Comparison of ENCODE assay signal across 8 cellular contexts in genomic region chr3:47420511-47421484, GRCh38. TPM values are rescaled to one million over a fixed set of nuclear protein-coding genes. Genes with fewer than 3 reads are reported as not detected.
DNase-seq lines count a peak whose midpoint lies in the region; ATAC-seq lines count a peak whose summit lies in the region.

No MANE protein-coding gene starts in this region.

- DNase-seq in SHP77 (lab: John Stamatoyannopoulos, UW), result peak; percentile 56 to 78
- no peak for DNase-seq in SHP77 treated with DMSO at 0.1 percent for 48 hours (lab: John Stamatoyannopoulos, UW)
- peak; percentile 68 for DNase-seq in NCI-H345 (lab: John Stamatoyannopoulos, UW)
- peak; percentile 95 for DNase-seq in activated CD4-positive, alpha-beta T cell treated with anti-CD3 and anti-CD28 coated beads for 36 hours
- DNase-seq in left lobe of liver (ENCODE audit: low spot score), result peak; percentile 86
- peak; percentile 81 for DNase-seq in stimulated activated CD4-positive, alpha-beta T cell treated with anti-CD3 and anti-CD28 coated beads, Interleukin-2, amount 100 ng/mL, for 4 hours (ENCODE audit: low read depth)

- H3K27ac ChIP-seq in cingulate gyrus (ENCODE audit: low read depth, low read length), result peak overlapping the region; percentile 63

- CTCF ChIA-PET in activated CD4-positive, alpha-beta T cell treated with anti-CD3 and anti-CD28 coated beads for 36 hours (lab: Charles Lee), result interaction anchor here (0.6 to 6.7 kb wide), 28 partner anchors 9 to 1549 kb away, joined by 3 to 83 read pairs (median 3); partner anchors contain the start of genes PTPN23, SCAP and SETD2

- peaks cover 16% of the 10 kb centered on the region for H3K36me3 Mint-ChIP-seq in activated CD4-positive, alpha-beta T cell treated with anti-CD3 and anti-CD28 coated beads for 36 hours (ENCODE audit: low read depth)

- peaks cover 10% of the 10 kb centered on the region for H3K4me1 Mint-ChIP-seq in activated CD4-positive, alpha-beta T cell treated with anti-CD3 and anti-CD28 coated beads for 36 hours

- H3K4me3 Mint-ChIP-seq in activated CD4-positive, alpha-beta T cell treated with anti-CD3 and anti-CD28 coated beads for 36 hours, result peak overlapping the region; percentile 17

- ATAC-seq in HG03103 (IDR thresholded peaks at IDR 0.05; ENCODE audit: low read depth, unreplicated experiment) (peak; percentile 49), left lobe of liver (peak; percentile 63)
- ATAC-seq in activated CD4-positive, alpha-beta T cell treated with anti-CD3 and anti-CD28 coated beads for 36 hours, result peak; percentile 97

- no peaks in the 10 kb centered on the region for H3K27me3 Mint-ChIP-seq in activated CD4-positive, alpha-beta T cell treated with anti-CD3 and anti-CD28 coated beads for 36 hours

- POLR2A ChIA-PET in activated CD4-positive, alpha-beta T cell treated with anti-CD3 and anti-CD28 coated beads for 36 hours (lab: Charles Lee), result interaction anchor here (0.6 to 1.3 kb wide), 3 partner anchors 21 to 55 kb away, joined by 3 to 7 read pairs (median 4); partner anchors contain the start of genes PTPN23 and SCAP

- intact Hi-C loops in activated CD4-positive, alpha-beta T cell treated with anti-CD3 and anti-CD28 coated beads for 36 hours (cut with DNase I, micrococcal nuclease), result loop anchor here (1.0 to 5.0 kb wide), 9 partner anchors 40 to 383 kb away; partner anchors contain the start of genes ELP6 (in 2 of the 2), DHX30 (in 1 of the 2), SCAP (in 1 of the 2) and SMARCC1 (in 1 of the 2)

- H3K9me3 Mint-ChIP-seq in activated CD4-positive, alpha-beta T cell treated with anti-CD3 and anti-CD28 coated beads for 36 hours (ENCODE audit: low read depth), result no peaks in the 10 kb centered on the region

- H3K27ac Mint-ChIP-seq in activated CD4-positive, alpha-beta T cell treated with anti-CD3 and anti-CD28 coated beads for 36 hours, result peak overlapping the region; percentile 99

RNA-seq across cellular contexts. Expression of gene PTPN23, which starts 40.0 kb away (rescaled TPM):
- total RNA-seq in activated CD4-positive, alpha-beta T cell treated with anti-CD3 and anti-CD28 coated beads for 36 hours, result 10 to 100 TPM; 25.9 to 29.4 TPM
- 20.4 TPM for total RNA-seq in left lobe of liver

RNA-seq across cellular contexts. Expression of gene SCAP, which starts 54.9 kb away (rescaled TPM):
- total RNA-seq in activated CD4-positive, alpha-beta T cell treated with anti-CD3 and anti-CD28 coated beads for 36 hours, result 10 to 100 TPM; 44.5 to 51.2 TPM
- total RNA-seq in left lobe of liver, result 92.3 TPM
